In the genomic region with DNA sequence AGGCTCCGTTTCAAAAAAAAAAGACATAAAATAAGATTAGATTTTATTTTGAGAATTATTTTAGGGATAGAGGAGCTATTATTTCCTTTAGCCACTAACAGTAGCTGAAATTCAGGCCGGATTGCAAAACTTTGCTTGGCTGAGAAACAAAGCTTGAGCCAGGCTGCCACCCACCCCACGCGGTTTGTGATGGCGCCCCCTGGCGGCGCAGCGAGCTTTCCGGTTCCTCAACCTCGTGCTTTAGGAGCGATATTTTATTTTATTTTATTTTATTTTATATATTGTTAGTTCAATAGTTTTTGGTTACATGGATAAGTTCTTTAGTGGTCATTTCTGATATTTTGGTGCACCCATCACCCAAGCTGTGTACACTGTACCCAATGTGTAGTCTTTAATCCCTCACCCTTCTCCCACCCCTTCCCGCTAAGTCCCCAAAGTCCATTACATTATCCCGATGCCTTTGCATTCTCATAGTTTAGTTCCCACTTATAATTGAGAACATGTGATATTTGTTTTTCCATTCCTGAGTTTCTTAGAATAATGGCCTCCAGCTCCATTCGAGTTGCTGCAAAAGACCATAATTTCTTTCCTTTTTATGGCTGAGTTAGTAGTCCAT, we compare ENCODE assay signal across 8 cellular contexts. TPM values are rescaled to one million over a fixed set of nuclear protein-coding genes. Genes with fewer than 3 reads are reported as not detected.
A peak's percentile ranks its signal among the peaks of the same experiment; 100 is the strongest.
DNase-seq lines count a peak whose midpoint lies in the region; ATAC-seq, FAIRE-seq and TF ChIP-seq lines count a peak whose summit lies in the region.

No MANE protein-coding gene starts in this region.

- H3K27ac Mint-ChIP-seq in activated CD8-positive, alpha-beta memory T cell treated with anti-CD3 and anti-CD28 coated beads, Interleukin-2, amount 10 ng/mL, durations not matched to agents 7 days and 5 days = no peak overlapping the region

- H3K27me3 Mint-ChIP-seq in activated CD8-positive, alpha-beta memory T cell treated with anti-CD3 and anti-CD28 coated beads, Interleukin-2, amount 10 ng/mL, durations not matched to agents 7 days and 5 days = peaks cover 38% of the 10 kb centered on the region

- FAIRE-seq in RCC 7860 (lab: Jason Lieb, UNC) = no peak

- TF ChIP-seq CTCF in fibroblast of pulmonary artery (IDR thresholded peaks at IDR 0.05; ENCODE audit: low read length, missing control alignments) = peak; percentile 35

- no peak for ATAC-seq in activated CD8-positive, alpha-beta memory T cell treated with anti-CD3 and anti-CD28 coated beads, Interleukin-2, amount 10 ng/mL, durations not matched to agents 7 days and 5 days
- ATAC-seq in stimulated activated naive CD8-positive, alpha-beta T cell treated with anti-CD3 and anti-CD28 coated beads, Interleukin-15, Interleukin-2, amounts not matched to agents 100 U/mL and 50 U/mL, for 24 hours = no peak
- ATAC-seq in HG02642 (IDR thresholded peaks at IDR 0.05; ENCODE audit: poor library complexity, unreplicated experiment) = no peak

- no peak overlapping the region for H3K4me3 ChIP-seq in fibroblast of pulmonary artery (replicated peaks; ENCODE audit: low read depth, low read length)

- no peak overlapping the region for H3K4me3 Mint-ChIP-seq in activated CD8-positive, alpha-beta memory T cell treated with anti-CD3 and anti-CD28 coated beads, Interleukin-2, amount 10 ng/mL, durations not matched to agents 7 days and 5 days

- H3K36me3 Mint-ChIP-seq in activated CD8-positive, alpha-beta memory T cell treated with anti-CD3 and anti-CD28 coated beads, Interleukin-2, amount 10 ng/mL, durations not matched to agents 7 days and 5 days = no peaks in the 10 kb centered on the region

- H3K4me1 Mint-ChIP-seq in activated CD8-positive, alpha-beta memory T cell treated with anti-CD3 and anti-CD28 coated beads, Interleukin-2, amount 10 ng/mL, durations not matched to agents 7 days and 5 days = no peaks in the 10 kb centered on the region

- CTCF ChIA-PET in activated CD8-positive, alpha-beta memory T cell treated with anti-CD3 and anti-CD28 coated beads, Interleukin-2, amount 10 ng/mL, durations not matched to agents 7 days and 5 days (lab: Charles Lee) = interaction anchor here (0.8 to 2.4 kb wide), 13 partner anchors 10 to 106 kb away, joined by 3 to 14 read pairs (median 4); partner anchors contain the start of gene CEACAM7

- DNase-seq in activated CD8-positive, alpha-beta memory T cell treated with anti-CD3 and anti-CD28 coated beads for 24 hours = peak; percentile 77
- DNase-seq in activated CD8-positive, alpha-beta memory T cell treated with anti-CD3 and anti-CD28 coated beads, Interleukin-2, amount 10 ng/mL, durations not matched to agents 7 days and 5 days = no peak
- peak; percentile 40 for DNase-seq in activated CD4-positive, alpha-beta T cell treated with anti-CD3 and anti-CD28 coated beads, Interleukin-2, amount 50 U/mL, for 1 hour
- DNase-seq in fibroblast of pulmonary artery (ENCODE audit: low read depth) (peak; percentile 17), kidney glomerular epithelial cell (lab: John Stamatoyannopoulos, UW) (no peak), RCC 7860 (ENCODE audit: low spot score) (no peak)
- peak; percentile 75 for DNase-seq in stimulated activated naive CD8-positive, alpha-beta T cell treated with anti-CD3 and anti-CD28 coated beads, Interleukin-15, Interleukin-2, amounts not matched to agents 100 U/mL and 50 U/mL, for 24 hours

- no peaks in the 10 kb centered on the region for H3K9me3 Mint-ChIP-seq in activated CD8-positive, alpha-beta memory T cell treated with anti-CD3 and anti-CD28 coated beads, Interleukin-2, amount 10 ng/mL, durations not matched to agents 7 days and 5 days (ENCODE audit: low read depth)

RNA-seq across cellular contexts. Expression of gene CEACAM4, which starts 19.8 kb away (rescaled TPM):
- not detected for total RNA-seq in activated CD8-positive, alpha-beta memory T cell treated with anti-CD3 and anti-CD28 coated beads, Interleukin-2, amount 10 ng/mL, durations not matched to agents 7 days and 5 days

RNA-seq across cellular contexts. Expression of gene CEACAM7, which starts 41.4 kb away (rescaled TPM):
- total RNA-seq in activated CD8-positive, alpha-beta memory T cell treated with anti-CD3 and anti-CD28 coated beads, Interleukin-2, amount 10 ng/mL, durations not matched to agents 7 days and 5 days = not detected

Comparison
In these comparisons a context has a peak if more than half of its experiments do, and no peak if none do; other contexts are left out.
1. DNase-seq: peak in activated CD8-positive, alpha-beta memory T cell treated with anti-CD3 and anti-CD28 coated beads for 24 hours (single experiment), activated CD4-positive, alpha-beta T cell treated with anti-CD3 and anti-CD28 coated beads, Interleukin-2, amount 50 U/mL, for 1 hour (single experiment), fibroblast of pulmonary artery (single experiment) and stimulated activated naive CD8-positive, alpha-beta T cell treated with anti-CD3 and anti-CD28 coated beads, Interleukin-15, Interleukin-2, amounts not matched to agents 100 U/mL and 50 U/mL, for 24 hours (single experiment); none in activated CD8-positive, alpha-beta memory T cell treated with anti-CD3 and anti-CD28 coated beads, Interleukin-2, amount 10 ng/mL, durations not matched to agents 7 days and 5 days (single experiment), kidney glomerular epithelial cell (single experiment) and RCC 7860 (single experiment).